23 cellular contexts compared by ENCODE assay signal in genomic region chr14:65650843-65651242, GRCh38.
"Had no signal": no experiment of that assay in that cellular context is flagged by ENCODE, and none has a peak within 500 bp of the region (broad histone marks: within the 10 kb centered on the region; RNA-seq: fewer than 3 reads in every experiment).

No MANE protein-coding gene starts in this region.

- DNase-seq: colonic mucosa; dermis blood vessel endothelial cell; effector CD4-positive, alpha-beta T cell; endodermal cell; erythroblast; foreskin keratinocyte; head of caudate nucleus; kidney; left cardiac atrium; left ventricle myocardium superior; mesenchymal stem cell; midbrain; psoas muscle; spleen; stimulated activated CD4-positive, alpha-beta T cell treated with anti-CD3 and anti-CD28 coated beads, Interleukin-15, amount 100 ng/mL, for 24 hours; stimulated activated CD4-positive, alpha-beta T cell treated with anti-CD3 and anti-CD28 coated beads, Interleukin-1b, Interleukin-23, amount 100 ng/mL, for 48 hours; stimulated activated CD4-positive, alpha-beta T cell treated with anti-CD3 and anti-CD28 coated beads, Interleukin-4, amount 100 ng/mL, for 24 hours; stimulated activated naive CD8-positive, alpha-beta T cell treated with anti-CD3 and anti-CD28 coated beads, Interleukin-15, amount 100 ng/mL, for 72 hours; testis; upper lobe of right lung had no signal

- FAIRE-seq: endothelial cell of umbilical vein, kidney had no signal

- H3K27me3 Mint-ChIP-seq: natural killer cell treated with Interleukin-12 subunit alpha and Interleukin-12 subunit beta and Interleukin-15 and Interleukin-18, amount 100 ng/mL, for 72 hours; stimulated activated memory B cell treated with anti-CD40 and anti-IgM and Interleukin-4, amounts not matched to agents 10 μg/mL and 1 μg/mL and 100 μg/mL, for 72 hours; stimulated activated naive CD8-positive, alpha-beta T cell treated with anti-CD3 and anti-CD28 coated beads, Interleukin-15, amount 100 ng/mL, for 72 hours had no signal

- H3K4me1 Mint-ChIP-seq: endodermal cell; stimulated activated naive CD8-positive, alpha-beta T cell treated with anti-CD3 and anti-CD28 coated beads, Interleukin-15, amount 100 ng/mL, for 72 hours had no signal

- H3K27ac Mint-ChIP-seq: endodermal cell; natural killer cell treated with Interleukin-12 subunit alpha and Interleukin-12 subunit beta and Interleukin-15 and Interleukin-18, amount 100 ng/mL, for 72 hours; stimulated activated memory B cell treated with anti-CD40 and anti-IgM and Interleukin-4, amounts not matched to agents 10 μg/mL and 1 μg/mL and 100 μg/mL, for 72 hours had no signal

- H3K9me3 Mint-ChIP-seq: stimulated activated memory B cell treated with anti-CD40 and anti-IgM and Interleukin-4, amounts not matched to agents 10 μg/mL and 1 μg/mL and 100 μg/mL, for 72 hours had no signal

- H3K4me3 Mint-ChIP-seq: endodermal cell; natural killer cell treated with Interleukin-12 subunit alpha and Interleukin-12 subunit beta and Interleukin-15 and Interleukin-18, amount 100 ng/mL, for 72 hours; stimulated activated memory B cell treated with anti-CD40 and anti-IgM and Interleukin-4, amounts not matched to agents 10 μg/mL and 1 μg/mL and 100 μg/mL, for 72 hours; stimulated activated naive CD8-positive, alpha-beta T cell treated with anti-CD3 and anti-CD28 coated beads, Interleukin-15, amount 100 ng/mL, for 72 hours had no signal
